Comparison of ENCODE assay signal across 3 cellular contexts in genomic region chr6:41884957-41885356, GRCh38.
"Had no signal": no experiment of that assay in that cellular context is flagged by ENCODE, and none has a peak within 500 bp of the region (broad histone marks: within the 10 kb centered on the region; RNA-seq: fewer than 3 reads in every experiment).

No MANE protein-coding gene starts in this region.

- ATAC-seq: GM12878 had no signal

- DNase-seq: GDM1, GF-D8 had no signal

- H3K4me3 ChIP-seq: GM12878 had no signal
